13 cellular contexts compared by ENCODE assay signal in genomic region chr4:151905197-151905596, GRCh38.
A peak's percentile ranks its signal among the peaks of the same experiment; 100 is the strongest.
DNase-seq lines count a peak whose midpoint lies in the region; ATAC-seq and TF ChIP-seq lines count a peak whose summit lies in the region.
"Had no signal": no experiment of that assay in that cellular context is flagged by ENCODE, and none has a peak within 500 bp of the region (broad histone marks: within the 10 kb centered on the region; RNA-seq: fewer than 3 reads in every experiment).

No MANE protein-coding gene starts in this region.

- ATAC-seq in GM18498 (IDR thresholded peaks at IDR 0.05; ENCODE audit: unreplicated experiment) (peak; percentile 98), GM19438 (IDR thresholded peaks at IDR 0.05; ENCODE audit: low read depth, unreplicated experiment) (peak; percentile 86), HG02852 (IDR thresholded peaks at IDR 0.05; ENCODE audit: unreplicated experiment) (peak; percentile 98), HG03558 (IDR thresholded peaks at IDR 0.05; ENCODE audit: extremely low read depth, unreplicated experiment) (peak; percentile 87)
- ATAC-seq: naive thymus-derived CD8-positive, alpha-beta T cell; Panc1 had no signal

- no peaks in the 10 kb centered on the region for H3K9me3 ChIP-seq in ovary

- H3K27ac ChIP-seq in ovary: no peak overlapping the region

- 67 to 84% (median 73%) methylated on average over 1 of the region's 1 CpG for WGBS in ovary, 3 donors

- TF ChIP-seq CTCF in ovary (IDR thresholded peaks at IDR 0.05): no peak

- no peak overlapping the region for H3K4me3 ChIP-seq in ovary

- TF ChIP-seq EP300 in ovary (IDR thresholded peaks at IDR 0.05): no peak

- in situ Hi-C loops in G401 (cut with HindIII; ENCODE audit: low sequenced_read_pairs): no loop called here

- H3K27me3 ChIP-seq in ovary: no peaks in the 10 kb centered on the region

- no peak for TF ChIP-seq POLR2A in ovary (IDR thresholded peaks at IDR 0.05)
- no peak for TF ChIP-seq POLR2A in erythroblast (IDR thresholded peaks at IDR 0.05; ENCODE audit: low read length)

- no peaks in the 10 kb centered on the region for H3K36me3 ChIP-seq in ovary

- intact Hi-C loops in ovary (cut with DNase I): no loop called here

- no peak for DNase-seq in ovary
- no peak for DNase-seq in G401 (ENCODE audit: low spot score)
- no peak for DNase-seq in erythroblast (lab: John Stamatoyannopoulos, UW)
- no peak for DNase-seq in 8988T
- DNase-seq: kidney; naive thymus-derived CD8-positive, alpha-beta T cell; NCI-H1436; stimulated activated CD4-positive, alpha-beta T cell treated with anti-CD3 and anti-CD28 coated beads, Interleukin-15, amount 100 ng/mL, for 24 hours had no signal

- H3K4me1 ChIP-seq in ovary (ENCODE audit: insufficient read depth): no peaks in the 10 kb centered on the region
